Comparison of ENCODE assay signal across 1 cellular context in the genomic region with DNA sequence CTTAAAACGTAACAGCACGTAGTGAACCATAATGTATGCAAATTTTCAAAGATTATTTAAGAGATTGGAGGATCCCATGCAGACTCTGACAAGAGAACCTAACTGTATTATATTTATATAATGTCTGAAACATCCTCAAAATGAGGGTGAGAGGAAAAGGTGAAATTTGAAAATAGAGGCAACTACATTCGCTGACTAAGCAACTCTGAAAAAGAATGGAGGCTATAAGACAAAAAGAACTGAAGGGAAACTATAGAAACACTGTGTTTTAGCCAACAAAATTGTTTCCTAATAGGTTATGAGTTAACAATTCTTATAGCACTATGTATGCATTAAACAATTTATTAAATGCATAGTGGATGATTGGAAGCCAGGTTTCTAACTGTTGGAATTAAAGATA.
TF ChIP-seq lines count a peak whose summit lies in the region.

No MANE protein-coding gene starts in this region.

TF ChIP-seq in HepG2, 621 proteins besides CTCF, POLR2A, EP300 and RAD21 (continued from another document):
- TF ChIP-seq, protein P1, sequence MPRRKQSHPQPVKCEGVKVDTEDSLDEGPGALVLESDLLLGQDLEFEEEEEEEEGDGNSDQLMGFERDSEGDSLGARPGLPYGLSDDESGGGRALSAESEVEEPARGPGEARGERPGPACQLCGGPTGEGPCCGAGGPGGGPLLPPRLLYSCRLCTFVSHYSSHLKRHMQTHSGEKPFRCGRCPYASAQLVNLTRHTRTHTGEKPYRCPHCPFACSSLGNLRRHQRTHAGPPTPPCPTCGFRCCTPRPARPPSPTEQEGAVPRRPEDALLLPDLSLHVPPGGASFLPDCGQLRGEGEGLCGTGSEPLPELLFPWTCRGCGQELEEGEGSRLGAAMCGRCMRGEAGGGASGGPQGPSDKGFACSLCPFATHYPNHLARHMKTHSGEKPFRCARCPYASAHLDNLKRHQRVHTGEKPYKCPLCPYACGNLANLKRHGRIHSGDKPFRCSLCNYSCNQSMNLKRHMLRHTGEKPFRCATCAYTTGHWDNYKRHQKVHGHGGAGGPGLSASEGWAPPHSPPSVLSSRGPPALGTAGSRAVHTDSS (CRISPR knock-in tag; conservative IDR thresholded peaks at IDR 0.05): no peak
- TF ChIP-seq ATRX (CRISPR knock-in tag; IDR thresholded peaks at IDR 0.05; ENCODE audit: borderline replicate concordance): no peak
- TF ChIP-seq ATM (IDR thresholded peaks at IDR 0.05; ENCODE audit: borderline replicate concordance): no peak
- no peak for TF ChIP-seq ZNF121 (CRISPR knock-in tag; IDR thresholded peaks at IDR 0.05)
- TF ChIP-seq, protein P2, sequence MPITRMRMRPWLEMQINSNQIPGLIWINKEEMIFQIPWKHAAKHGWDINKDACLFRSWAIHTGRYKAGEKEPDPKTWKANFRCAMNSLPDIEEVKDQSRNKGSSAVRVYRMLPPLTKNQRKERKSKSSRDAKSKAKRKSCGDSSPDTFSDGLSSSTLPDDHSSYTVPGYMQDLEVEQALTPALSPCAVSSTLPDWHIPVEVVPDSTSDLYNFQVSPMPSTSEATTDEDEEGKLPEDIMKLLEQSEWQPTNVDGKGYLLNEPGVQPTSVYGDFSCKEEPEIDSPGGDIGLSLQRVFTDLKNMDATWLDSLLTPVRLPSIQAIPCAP (CRISPR knock-in tag; IDR thresholded peaks at IDR 0.05; ENCODE audit: low read depth): no peak
- TF ChIP-seq CENPBD1 (CRISPR knock-in tag; IDR thresholded peaks at IDR 0.05; ENCODE audit: borderline replicate concordance, low read depth): no peak
- TF ChIP-seq MAFK (conservative IDR thresholded peaks at IDR 0.05 in 1 of 2, IDR thresholded peaks at IDR 0.05 in 1 of 2; ENCODE audit: low read length in 2 of 2): peak in 1 of 2 experiments; percentile 62; a peak in 2 of 4 replicates
- TF ChIP-seq MAFF (IDR thresholded peaks at IDR 0.05; ENCODE audit: low read depth, low read length): 0 out of 2 replicates have a peak, but pooled peaks have one; percentile 15
- no peak for TF ChIP-seq ZNF24 (IDR thresholded peaks at IDR 0.05)
- TF ChIP-seq CCDC6 (CRISPR knock-in tag; IDR thresholded peaks at IDR 0.05): no peak
TF ChIP-seq in HepG2: peak in this region for 2.
